Comparison of ENCODE assay signal across 15 cellular contexts in genomic region chr1:18784523-18784833, GRCh38.
"Had no signal": no experiment of that assay in that cellular context is flagged by ENCODE, and none has a peak within 500 bp of the region (broad histone marks: within the 10 kb centered on the region; RNA-seq: fewer than 3 reads in every experiment).

No MANE protein-coding gene starts in this region.

- ATAC-seq: activated T-cell treated with anti-CD3 and anti-CD28 coated beads, Interleukin-2, amount 50 U/mL, for 4 hours; gastrocnemius medialis; left colon had no signal

- H3K9me3 Mint-ChIP-seq: activated CD4-positive, alpha-beta memory T cell treated with anti-CD3 and anti-CD28 coated beads for 36 hours; activated T-cell treated with anti-CD3 and anti-CD28 coated beads, Interleukin-2, amount 50 U/mL, for 4 hours; memory B cell had no signal

- H3K4me1 Mint-ChIP-seq: memory B cell had no signal

- H3K9me3 ChIP-seq: gastrocnemius medialis, stomach, vagina had no signal

- H3K4me3 ChIP-seq: gastrocnemius medialis, stomach, vagina had no signal

- H3K27ac Mint-ChIP-seq: activated CD4-positive, alpha-beta memory T cell treated with anti-CD3 and anti-CD28 coated beads for 36 hours; activated naive CD8-positive, alpha-beta T cell; memory B cell had no signal

- H2AFZ ChIP-seq: parathyroid adenoma had no signal

- H3K4me1 ChIP-seq: gastrocnemius medialis, parathyroid adenoma, stomach, vagina had no signal

- DNase-seq: activated CD4-positive, alpha-beta memory T cell treated with anti-CD3 and anti-CD28 coated beads for 36 hours; activated CD4-positive, alpha-beta T cell treated with anti-CD3 and anti-CD28 coated beads for 1 hour; activated effector memory CD4-positive, alpha-beta T cell treated with anti-CD3 and anti-CD28 coated beads, Interleukin-2, amount 50 U/mL, for 16 hours; activated T-cell treated with anti-CD3 and anti-CD28 coated beads, Interleukin-2, amount 50 U/mL, for 4 hours; effector CD4-positive, alpha-beta T cell; gastrocnemius medialis; hippocampal formation; left colon; stomach; T-helper 9 cell had no signal

- H3K36me3 Mint-ChIP-seq: activated CD4-positive, alpha-beta memory T cell treated with anti-CD3 and anti-CD28 coated beads for 36 hours; activated naive CD8-positive, alpha-beta T cell; memory B cell had no signal

- H3K27ac ChIP-seq: epithelial cell of prostate, gastrocnemius medialis, parathyroid adenoma, stomach, vagina had no signal

- H3K27me3 ChIP-seq: vagina had no signal

- H3K79me2 ChIP-seq: parathyroid adenoma had no signal

- H3K36me3 ChIP-seq: gastrocnemius medialis, stomach, vagina had no signal

- H3K9ac ChIP-seq: parathyroid adenoma had no signal

- H3K4me3 Mint-ChIP-seq: activated CD4-positive, alpha-beta memory T cell treated with anti-CD3 and anti-CD28 coated beads for 36 hours; activated naive CD8-positive, alpha-beta T cell; activated T-cell treated with anti-CD3 and anti-CD28 coated beads, Interleukin-2, amount 50 U/mL, for 4 hours; memory B cell had no signal
